In genomic region chr10:1406172-1406975, GRCh38 we compare ENCODE assay signal across 19 cellular contexts.
DNase-seq lines count a peak whose midpoint lies in the region; TF ChIP-seq lines count a peak whose summit lies in the region.
"Had no signal": no experiment of that assay in that cellular context is flagged by ENCODE, and none has a peak within 500 bp of the region (broad histone marks: within the 10 kb centered on the region; RNA-seq: fewer than 3 reads in every experiment).

No MANE protein-coding gene starts in this region.

- 74 to 81% methylated on average over 5 to 6 of the region's 13 CpGs for WGBS in esophagus squamous epithelium, 2 donors
- no CpG with 5 or more reads among the region's 13 CpGs for WGBS in neuronal stem cell (ENCODE audit: extremely low coverage in 2 of 2, insufficient read length in 2 of 2, insufficient replicate concordance in 1 of 2), 2 donors

- no peak overlapping the region for H2BK12ac ChIP-seq in neuronal stem cell (ENCODE audit: low read length)

- H2AFZ ChIP-seq in neuronal stem cell (ENCODE audit: low read length): no peak overlapping the region

- no peak overlapping the region for H4K91ac ChIP-seq in neuronal stem cell (ENCODE audit: low read depth, low read length, poor library complexity)

- no peak overlapping the region for H3K23ac ChIP-seq in neuronal stem cell (ENCODE audit: low read depth, low read length, poor library complexity)

- no peak overlapping the region for H3K4ac ChIP-seq in neuronal stem cell (ENCODE audit: low read length)

- no peaks in the 10 kb centered on the region for H3K4me1 ChIP-seq in esophagus squamous epithelium
- H3K4me1 ChIP-seq in neuronal stem cell (ENCODE audit: control insufficient read depth in 2 of 2, insufficient read depth in 1 of 2, low read depth in 1 of 2, low read length in 2 of 2): no peaks in the 10 kb centered on the region
- H3K4me1 ChIP-seq: BE2C, Peyer's patch had no signal

- no peaks in the 10 kb centered on the region for H3K79me1 ChIP-seq in neuronal stem cell (ENCODE audit: low read depth, low read length)

- H3K27me3 ChIP-seq in H7 (ENCODE audit: control insufficient read depth, insufficient read depth, low read length) (no peaks in the 10 kb centered on the region), esophagus squamous epithelium (peaks cover 0 to 16% (median 0%) of the 10 kb centered on the region in 4 donors), neuronal stem cell (ENCODE audit: control insufficient read depth in 3 of 3, insufficient read depth in 3 of 3, low read depth in 1 of 3, low read length in 3 of 3) (no peaks in the 10 kb centered on the region)
- H3K27me3 ChIP-seq: BE2C, Peyer's patch had no signal

- DNase-seq in D341Med (ENCODE audit: low spot score) (peak; percentile 9), H7 (peak; percentile 66), esophagus squamous epithelium (lab: John Stamatoyannopoulos, UW) (no peak), neuronal stem cell (ENCODE audit: low spot score) (no peak), NCI-H524 (lab: John Stamatoyannopoulos, UW) (no peak), HPDE6-E6E7 (ENCODE audit: extremely low spot score) (no peak), NCI-H2227 treated with DMSO at 0.1 percent for 48 hours (lab: John Stamatoyannopoulos, UW) (no peak)
- no peak for DNase-seq in activated CD4-positive, alpha-beta T cell treated with anti-CD3 and anti-CD28 coated beads for 1 hour
- DNase-seq: BE2C, H9, MM.1S, NCI-H1048, NCI-H1436 treated with DMSO at 0.1 percent for 48 hours, NCI-H1930, NCI-H510A, NCI-H774, Peyer's patch had no signal

- peak overlapping the region in 3 of 4 donors; percentile 12 to 23 (median 19) for H3K27ac ChIP-seq in esophagus squamous epithelium
- H3K27ac ChIP-seq in neuronal stem cell (replicated peaks; ENCODE audit: low read length): no peak overlapping the region
- H3K27ac ChIP-seq: Peyer's patch had no signal

- H2BK15ac ChIP-seq in neuronal stem cell (ENCODE audit: low read length): no peak overlapping the region

- H3K18ac ChIP-seq in neuronal stem cell (ENCODE audit: low read length): peak overlapping the region; percentile 5

- H3K36me3 ChIP-seq in H7 (replicated peaks; ENCODE audit: control insufficient read depth, insufficient read depth, low read length): no peaks in the 10 kb centered on the region
- H3K36me3 ChIP-seq in esophagus squamous epithelium: no peaks in the 10 kb centered on the region
- no peaks in the 10 kb centered on the region for H3K36me3 ChIP-seq in neuronal stem cell (replicated peaks in 1 of 2; ENCODE audit: control insufficient read depth in 2 of 2, insufficient read depth in 2 of 2, low read length in 2 of 2)
- H3K36me3 ChIP-seq: BE2C, Peyer's patch had no signal

- no peak overlapping the region for H2BK5ac ChIP-seq in neuronal stem cell (ENCODE audit: low read length)

- H3K9me3 ChIP-seq in esophagus squamous epithelium: no peaks in the 10 kb centered on the region
- no peaks in the 10 kb centered on the region for H3K9me3 ChIP-seq in neuronal stem cell (replicated peaks in 1 of 2; ENCODE audit: control insufficient read depth in 2 of 2, insufficient read depth in 1 of 2, low read depth in 1 of 2, low read length in 2 of 2)
- H3K9me3 ChIP-seq: BE2C, Peyer's patch had no signal

- H2BK120ac ChIP-seq in neuronal stem cell (ENCODE audit: low read depth, low read length): no peak overlapping the region

- no peak for TF ChIP-seq POLR2A in esophagus squamous epithelium (IDR thresholded peaks at IDR 0.05)

- no peak overlapping the region for H3K9ac ChIP-seq in neuronal stem cell (ENCODE audit: low read depth, low read length, poor library complexity)

- H3K4me3 ChIP-seq in H7 (ENCODE audit: insufficient read depth, low read depth, low read length): no peak overlapping the region
- H3K4me3 ChIP-seq in esophagus squamous epithelium: no peak overlapping the region
- H3K4me3 ChIP-seq in neuronal stem cell (ENCODE audit: low read length in 2 of 2): no peak overlapping the region
- H3K4me3 ChIP-seq: GM12878, K562, Peyer's patch had no signal

- H3K14ac ChIP-seq in neuronal stem cell (ENCODE audit: low read length): no peak overlapping the region

- intact Hi-C loops in esophagus squamous epithelium (cut with DNase I): no loop called here

- peak overlapping the region; percentile 13 for H2AK5ac ChIP-seq in neuronal stem cell (ENCODE audit: low read depth, low read length)

- H3K4me2 ChIP-seq in neuronal stem cell (ENCODE audit: insufficient read depth, low read length, poor library complexity, severe bottlenecking): no peak overlapping the region

- H4K8ac ChIP-seq in neuronal stem cell (ENCODE audit: low read depth, low read length): no peak overlapping the region

- no peak for TF ChIP-seq CTCF in esophagus squamous epithelium (IDR thresholded peaks at IDR 0.05)

Comparison
In these comparisons a context has a peak if more than half of its experiments do, and no peak if none do; other contexts are left out.
1. DNase-seq: peak in D341Med (single experiment) and H7 (single experiment); none in esophagus squamous epithelium (single experiment), neuronal stem cell (single experiment), activated CD4-positive, alpha-beta T cell treated with anti-CD3 and anti-CD28 coated beads for 1 hour (single experiment), NCI-H524 (0 of 2), HPDE6-E6E7 (single experiment) and NCI-H2227 treated with DMSO at 0.1 percent for 48 hours (single experiment).